9 cellular contexts compared by ENCODE assay signal in the genomic region with DNA sequence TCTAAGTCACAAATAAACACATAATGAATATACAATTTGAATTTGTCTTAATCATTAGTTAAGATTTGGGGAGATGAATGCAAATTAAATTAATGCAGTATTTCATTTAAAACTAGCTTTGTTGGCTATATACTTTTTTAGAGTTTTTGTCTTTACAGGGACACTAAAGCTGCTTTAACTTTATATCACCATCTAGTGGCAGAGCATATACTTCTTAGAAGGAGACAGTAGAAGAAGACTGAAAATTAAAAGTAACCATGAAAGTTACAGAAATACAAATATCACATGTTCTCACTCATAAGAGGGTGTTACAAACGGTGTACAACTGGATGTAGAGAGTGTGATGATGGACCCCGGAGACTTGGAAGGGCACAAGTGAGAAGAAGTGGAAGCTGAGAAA.
A peak's percentile ranks its signal among the peaks of the same experiment; 100 is the strongest.
DNase-seq lines count a peak whose midpoint lies in the region; ATAC-seq, FAIRE-seq and TF ChIP-seq lines count a peak whose summit lies in the region.
"Had no signal": no experiment of that assay in that cellular context is flagged by ENCODE, and none has a peak within 500 bp of the region (broad histone marks: within the 10 kb centered on the region; RNA-seq: fewer than 3 reads in every experiment).

No MANE protein-coding gene starts in this region.

- no peaks in the 10 kb centered on the region for H3K27me3 Mint-ChIP-seq in mesothelial cell of epicardium (ENCODE audit: low read depth)
- H3K27me3 Mint-ChIP-seq: activated CD8-positive, alpha-beta T cell treated with anti-CD3 and anti-CD28 coated beads for 36 hours had no signal

- no peak overlapping the region for H3K27ac Mint-ChIP-seq in mesothelial cell of epicardium
- H3K27ac Mint-ChIP-seq: activated CD8-positive, alpha-beta T cell treated with anti-CD3 and anti-CD28 coated beads for 36 hours had no signal

- H3K9me3 Mint-ChIP-seq in mesothelial cell of epicardium: no peaks in the 10 kb centered on the region

- DNase-seq in NCI-H446 treated with DMSO at 0.1 percent for 48 hours (lab: John Stamatoyannopoulos, UW): peak; percentile 25
- no peak for DNase-seq in epithelial cell of proximal tubule (ENCODE audit: low read depth)
- no peak for DNase-seq in HTR-8/SVneo (ENCODE audit: insufficient read length, low spot score)
- DNase-seq in mesothelial cell of epicardium (ENCODE audit: low spot score in 2 of 2, unreplicated experiment in 2 of 2): no peak
- DNase-seq: activated CD8-positive, alpha-beta T cell treated with anti-CD3 and anti-CD28 coated beads for 36 hours had no signal

- H3K4me1 Mint-ChIP-seq in mesothelial cell of epicardium: no peaks in the 10 kb centered on the region

- H3K27ac ChIP-seq in C4-2B: no peak overlapping the region

- no peak for FAIRE-seq in HTR-8/SVneo (lab: Jason Lieb, UNC)

- ATAC-seq in GM21423 (IDR thresholded peaks at IDR 0.05; ENCODE audit: unreplicated experiment): peak; percentile 56
- ATAC-seq in HG02763 (IDR thresholded peaks at IDR 0.05; ENCODE audit: unreplicated experiment): no peak
- no peak for ATAC-seq in HG02870 (IDR thresholded peaks at IDR 0.05; ENCODE audit: unreplicated experiment)
- ATAC-seq: activated CD8-positive, alpha-beta T cell treated with anti-CD3 and anti-CD28 coated beads for 36 hours had no signal

- no peak overlapping the region for H3K4me3 Mint-ChIP-seq in mesothelial cell of epicardium
- H3K4me3 Mint-ChIP-seq: activated CD8-positive, alpha-beta T cell treated with anti-CD3 and anti-CD28 coated beads for 36 hours had no signal

- H3K4me3 ChIP-seq in epithelial cell of proximal tubule (ENCODE audit: low read depth, low read length): no peak overlapping the region

- H3K36me3 Mint-ChIP-seq in mesothelial cell of epicardium: no peaks in the 10 kb centered on the region

- TF ChIP-seq CTCF in C4-2B (conservative IDR thresholded peaks at IDR 0.05) (peak; percentile 75), epithelial cell of proximal tubule (conservative IDR thresholded peaks at IDR 0.05; ENCODE audit: low read depth, low read length) (peak; percentile 59), mesothelial cell of epicardium (IDR thresholded peaks at IDR 0.05; ENCODE audit: unreplicated experiment) (no peak)
